In genomic region chr15:100310511-100310910, GRCh38 we compare ENCODE assay signal across 16 cellular contexts.
"Had no signal": no experiment of that assay in that cellular context is flagged by ENCODE, and none has a peak within 500 bp of the region (broad histone marks: within the 10 kb centered on the region; RNA-seq: fewer than 3 reads in every experiment).

No MANE protein-coding gene starts in this region.

- H3K9me3 ChIP-seq: gastrocnemius medialis, suprapubic skin had no signal

- ATAC-seq: gastrocnemius medialis; mucosa of descending colon; naive thymus-derived CD8-positive, alpha-beta T cell; stimulated activated naive CD8-positive, alpha-beta T cell treated with anti-CD3 and anti-CD28 coated beads, Interleukin-15, Interleukin-2, amounts not matched to agents 100 U/mL and 50 U/mL, for 24 hours; T-cell had no signal

- H3K4me2 ChIP-seq: smooth muscle cell had no signal

- H3K27ac ChIP-seq: brain microvascular endothelial cell, suprapubic skin had no signal

- H3K36me3 ChIP-seq: brain microvascular endothelial cell, suprapubic skin had no signal

- DNase-seq: activated CD4-positive, alpha-beta T cell treated with anti-CD3 and anti-CD28 coated beads for 1 hour; activated CD4-positive, alpha-beta T cell treated with anti-CD3 and anti-CD28 coated beads, Interleukin-2, amount 50 U/mL, for 4 hours; activated naive CD4-positive, alpha-beta T cell; activated naive CD8-positive, alpha-beta T cell treated with anti-CD3 and anti-CD28 coated beads, Interleukin-2, amount 10 ng/mL, durations not matched to agents 7 days and 5 days; activated T-cell treated with anti-CD3 and anti-CD28 coated beads for 4 hours; brain microvascular endothelial cell; cerebellar nuclear complex; effector memory CD4-positive, alpha-beta T cell; gastrocnemius medialis; mucosa of descending colon; naive thymus-derived CD8-positive, alpha-beta T cell; stimulated activated naive CD8-positive, alpha-beta T cell treated with anti-CD3 and anti-CD28 coated beads, Interleukin-15, Interleukin-2, amounts not matched to agents 100 U/mL and 50 U/mL, for 24 hours; T-cell; T-helper 9 cell had no signal

- H3K4me3 ChIP-seq: gastrocnemius medialis, mucosa of descending colon, smooth muscle cell, suprapubic skin had no signal

- H3K27me3 ChIP-seq: brain microvascular endothelial cell, gastrocnemius medialis, suprapubic skin had no signal
